ENCODE assay signal across 1 cellular context in the genomic region with DNA sequence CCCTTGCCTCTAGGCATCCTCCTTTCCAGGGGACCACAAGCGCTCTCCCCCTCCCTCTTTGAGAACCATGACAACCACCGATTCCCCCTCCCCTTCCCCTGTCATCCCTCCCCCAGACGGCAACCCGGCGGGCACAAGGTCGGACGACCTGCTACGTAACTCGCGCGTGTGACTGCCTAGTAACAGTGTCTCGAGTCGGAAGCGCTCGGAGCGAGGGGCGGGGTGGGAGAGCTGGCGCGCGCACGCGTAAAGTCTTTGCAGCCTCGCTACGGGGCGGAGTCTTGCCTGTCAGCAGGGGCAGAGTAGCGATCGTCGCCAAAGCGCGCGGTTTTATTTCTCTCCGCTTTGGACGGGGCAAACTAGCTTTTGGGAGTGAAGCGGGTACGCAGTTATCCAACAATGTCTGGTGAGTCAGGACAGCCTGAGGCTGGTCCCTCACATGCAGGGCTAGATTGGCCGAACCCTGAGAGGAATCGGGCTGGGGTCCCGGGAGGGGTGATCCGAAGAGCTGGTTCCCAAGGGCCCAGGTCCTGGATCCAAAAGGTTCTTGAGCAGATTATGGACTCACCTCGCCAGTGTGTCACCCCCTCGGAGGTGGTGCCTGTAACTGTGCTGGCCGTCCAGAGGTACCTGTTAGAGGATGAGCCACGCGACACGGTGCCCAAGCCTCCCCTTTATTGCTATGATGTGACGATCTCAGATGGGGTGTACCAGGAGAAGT.
TF ChIP-seq lines count a peak whose summit lies in the region.

A gene with protein sequence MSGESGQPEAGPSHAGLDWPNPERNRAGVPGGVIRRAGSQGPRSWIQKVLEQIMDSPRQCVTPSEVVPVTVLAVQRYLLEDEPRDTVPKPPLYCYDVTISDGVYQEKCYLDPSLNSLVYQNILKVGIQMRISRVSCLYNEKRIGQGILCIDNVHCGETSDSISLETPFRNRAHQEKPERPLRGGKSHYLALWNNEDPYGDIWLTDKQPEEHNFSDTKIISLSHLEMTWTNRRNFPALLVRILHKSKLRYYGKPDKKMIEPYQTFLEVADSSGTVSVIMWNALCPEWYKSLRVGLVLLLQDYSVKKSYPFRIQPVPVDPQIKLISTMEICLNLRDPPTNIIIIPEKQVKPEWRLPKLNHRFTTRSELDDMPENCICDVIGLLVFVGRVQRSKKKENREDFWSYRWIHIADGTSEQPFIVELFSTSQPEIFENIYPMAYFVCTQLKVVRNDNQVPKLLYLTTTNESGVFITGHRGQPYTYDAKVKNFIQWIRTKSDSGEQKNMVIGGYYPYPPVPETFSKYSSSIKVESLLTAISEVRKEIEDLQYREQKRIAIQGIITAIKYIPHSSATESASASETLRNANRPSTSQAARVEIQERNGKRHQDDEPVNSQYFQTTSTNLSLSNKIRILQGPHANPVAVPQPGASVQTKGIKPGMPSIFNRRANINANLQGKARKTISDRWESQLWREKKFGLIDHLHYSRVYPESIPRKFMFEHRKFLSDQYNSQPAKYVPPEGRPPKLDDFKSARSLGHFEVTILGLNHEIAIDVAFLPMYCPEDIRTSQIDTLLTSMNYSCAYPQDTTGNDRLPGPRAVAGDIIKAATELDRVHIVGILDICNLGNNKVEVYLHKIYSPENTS (plus strand): TSS at position 297 of the 721 bp plus-strand sequence. CDS start 103 bp downstream, at position 400.

TF ChIP-seq in HepG2, 621 proteins besides CTCF, POLR2A, EP300 and RAD21 (continued from another document and continues in another):
- no peak for TF ChIP-seq ZBTB40 (IDR thresholded peaks at IDR 0.05)
- no peak for TF ChIP-seq ZBTB40 (CRISPR knock-in tag; IDR thresholded peaks at IDR 0.05)
- TF ChIP-seq NAIF1 (CRISPR knock-in tag; IDR thresholded peaks at IDR 0.05; ENCODE audit: borderline replicate concordance), result 0 out of 2 replicates have a peak, but pooled peaks have one; percentile 44
- no peak for TF ChIP-seq ZFP36L1 (CRISPR knock-in tag; IDR thresholded peaks at IDR 0.05)
- TF ChIP-seq, protein P1, sequence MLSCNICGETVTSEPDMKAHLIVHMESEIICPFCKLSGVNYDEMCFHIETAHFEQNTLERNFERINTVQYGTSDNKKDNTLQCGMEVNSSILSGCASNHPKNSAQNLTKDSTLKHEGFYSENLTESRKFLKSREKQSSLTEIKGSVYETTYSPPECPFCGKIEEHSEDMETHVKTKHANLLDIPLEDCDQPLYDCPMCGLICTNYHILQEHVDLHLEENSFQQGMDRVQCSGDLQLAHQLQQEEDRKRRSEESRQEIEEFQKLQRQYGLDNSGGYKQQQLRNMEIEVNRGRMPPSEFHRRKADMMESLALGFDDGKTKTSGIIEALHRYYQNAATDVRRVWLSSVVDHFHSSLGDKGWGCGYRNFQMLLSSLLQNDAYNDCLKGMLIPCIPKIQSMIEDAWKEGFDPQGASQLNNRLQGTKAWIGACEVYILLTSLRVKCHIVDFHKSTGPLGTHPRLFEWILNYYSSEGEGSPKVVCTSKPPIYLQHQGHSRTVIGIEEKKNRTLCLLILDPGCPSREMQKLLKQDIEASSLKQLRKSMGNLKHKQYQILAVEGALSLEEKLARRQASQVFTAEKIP (CRISPR knock-in tag; IDR thresholded peaks at IDR 0.05; ENCODE audit: borderline replicate concordance), result no peak
- TF ChIP-seq, protein P2, sequence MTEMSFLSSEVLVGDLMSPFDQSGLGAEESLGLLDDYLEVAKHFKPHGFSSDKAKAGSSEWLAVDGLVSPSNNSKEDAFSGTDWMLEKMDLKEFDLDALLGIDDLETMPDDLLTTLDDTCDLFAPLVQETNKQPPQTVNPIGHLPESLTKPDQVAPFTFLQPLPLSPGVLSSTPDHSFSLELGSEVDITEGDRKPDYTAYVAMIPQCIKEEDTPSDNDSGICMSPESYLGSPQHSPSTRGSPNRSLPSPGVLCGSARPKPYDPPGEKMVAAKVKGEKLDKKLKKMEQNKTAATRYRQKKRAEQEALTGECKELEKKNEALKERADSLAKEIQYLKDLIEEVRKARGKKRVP (CRISPR knock-in tag; IDR thresholded peaks at IDR 0.05), result no peak
- peak; percentile 31; the same call in 1 of the 2 replicates for TF ChIP-seq KDM2A (CRISPR knock-in tag; IDR thresholded peaks at IDR 0.05; ENCODE audit: borderline replicate concordance, low read depth)
- peak; percentile 69; the same call in 1 of the 2 replicates for TF ChIP-seq ZMYM4 (CRISPR knock-in tag; IDR thresholded peaks at IDR 0.05)
- TF ChIP-seq SAP130 (CRISPR knock-in tag; IDR thresholded peaks at IDR 0.05; ENCODE audit: low read depth), result peak; percentile 53; the same call in 1 of the 2 replicates
- TF ChIP-seq, protein P3, sequence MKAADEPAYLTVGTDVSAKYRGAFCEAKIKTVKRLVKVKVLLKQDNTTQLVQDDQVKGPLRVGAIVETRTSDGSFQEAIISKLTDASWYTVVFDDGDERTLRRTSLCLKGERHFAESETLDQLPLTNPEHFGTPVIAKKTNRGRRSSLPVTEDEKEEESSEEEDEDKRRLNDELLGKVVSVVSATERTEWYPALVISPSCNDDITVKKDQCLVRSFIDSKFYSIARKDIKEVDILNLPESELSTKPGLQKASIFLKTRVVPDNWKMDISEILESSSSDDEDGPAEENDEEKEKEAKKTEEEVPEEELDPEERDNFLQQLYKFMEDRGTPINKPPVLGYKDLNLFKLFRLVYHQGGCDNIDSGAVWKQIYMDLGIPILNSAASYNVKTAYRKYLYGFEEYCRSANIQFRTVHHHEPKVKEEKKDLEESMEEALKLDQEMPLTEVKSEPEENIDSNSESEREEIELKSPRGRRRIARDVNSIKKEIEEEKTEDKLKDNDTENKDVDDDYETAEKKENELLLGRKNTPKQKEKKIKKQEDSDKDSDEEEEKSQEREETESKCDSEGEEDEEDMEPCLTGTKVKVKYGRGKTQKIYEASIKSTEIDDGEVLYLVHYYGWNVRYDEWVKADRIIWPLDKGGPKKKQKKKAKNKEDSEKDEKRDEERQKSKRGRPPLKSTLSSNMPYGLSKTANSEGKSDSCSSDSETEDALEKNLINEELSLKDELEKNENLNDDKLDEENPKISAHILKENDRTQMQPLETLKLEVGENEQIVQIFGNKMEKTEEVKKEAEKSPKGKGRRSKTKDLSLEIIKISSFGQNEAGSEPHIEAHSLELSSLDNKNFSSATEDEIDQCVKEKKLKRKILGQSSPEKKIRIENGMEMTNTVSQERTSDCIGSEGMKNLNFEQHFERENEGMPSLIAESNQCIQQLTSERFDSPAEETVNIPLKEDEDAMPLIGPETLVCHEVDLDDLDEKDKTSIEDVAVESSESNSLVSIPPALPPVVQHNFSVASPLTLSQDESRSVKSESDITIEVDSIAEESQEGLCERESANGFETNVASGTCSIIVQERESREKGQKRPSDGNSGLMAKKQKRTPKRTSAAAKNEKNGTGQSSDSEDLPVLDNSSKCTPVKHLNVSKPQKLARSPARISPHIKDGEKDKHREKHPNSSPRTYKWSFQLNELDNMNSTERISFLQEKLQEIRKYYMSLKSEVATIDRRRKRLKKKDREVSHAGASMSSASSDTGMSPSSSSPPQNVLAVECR (CRISPR knock-in tag; IDR thresholded peaks at IDR 0.05; ENCODE audit: borderline replicate concordance), result peak; percentile 49; the same call in 1 of the 2 replicates
- TF ChIP-seq MAX (IDR thresholded peaks at IDR 0.05), result peak; percentile 53
- no peak for TF ChIP-seq RAD51 (IDR thresholded peaks at IDR 0.05; ENCODE audit: borderline replicate concordance)
- peak; percentile 61 for TF ChIP-seq KMT2B (CRISPR knock-in tag; IDR thresholded peaks at IDR 0.05)
- TF ChIP-seq ZNF788 (CRISPR knock-in tag; IDR thresholded peaks at IDR 0.05; ENCODE audit: borderline replicate concordance), result no peak
- TF ChIP-seq ZNF563 (CRISPR knock-in tag; IDR thresholded peaks at IDR 0.05), result no peak
- TF ChIP-seq, protein P4, sequence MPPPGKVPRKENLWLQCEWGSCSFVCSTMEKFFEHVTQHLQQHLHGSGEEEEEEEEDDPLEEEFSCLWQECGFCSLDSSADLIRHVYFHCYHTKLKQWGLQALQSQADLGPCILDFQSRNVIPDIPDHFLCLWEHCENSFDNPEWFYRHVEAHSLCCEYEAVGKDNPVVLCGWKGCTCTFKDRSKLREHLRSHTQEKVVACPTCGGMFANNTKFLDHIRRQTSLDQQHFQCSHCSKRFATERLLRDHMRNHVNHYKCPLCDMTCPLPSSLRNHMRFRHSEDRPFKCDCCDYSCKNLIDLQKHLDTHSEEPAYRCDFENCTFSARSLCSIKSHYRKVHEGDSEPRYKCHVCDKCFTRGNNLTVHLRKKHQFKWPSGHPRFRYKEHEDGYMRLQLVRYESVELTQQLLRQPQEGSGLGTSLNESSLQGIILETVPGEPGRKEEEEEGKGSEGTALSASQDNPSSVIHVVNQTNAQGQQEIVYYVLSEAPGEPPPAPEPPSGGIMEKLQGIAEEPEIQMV (CRISPR knock-in tag; IDR thresholded peaks at IDR 0.05; ENCODE audit: low read depth), result no peak
- TF ChIP-seq HNRNPLL (IDR thresholded peaks at IDR 0.05; ENCODE audit: low read depth, low read length, poor library complexity, severe bottlenecking), result peak; percentile 90
- TF ChIP-seq GZF1 (CRISPR knock-in tag; IDR thresholded peaks at IDR 0.05), result no peak
- TF ChIP-seq NFRKB (IDR thresholded peaks at IDR 0.05), result no peak
